Comparison of ENCODE assay signal across 36 cellular contexts in the genomic region with DNA sequence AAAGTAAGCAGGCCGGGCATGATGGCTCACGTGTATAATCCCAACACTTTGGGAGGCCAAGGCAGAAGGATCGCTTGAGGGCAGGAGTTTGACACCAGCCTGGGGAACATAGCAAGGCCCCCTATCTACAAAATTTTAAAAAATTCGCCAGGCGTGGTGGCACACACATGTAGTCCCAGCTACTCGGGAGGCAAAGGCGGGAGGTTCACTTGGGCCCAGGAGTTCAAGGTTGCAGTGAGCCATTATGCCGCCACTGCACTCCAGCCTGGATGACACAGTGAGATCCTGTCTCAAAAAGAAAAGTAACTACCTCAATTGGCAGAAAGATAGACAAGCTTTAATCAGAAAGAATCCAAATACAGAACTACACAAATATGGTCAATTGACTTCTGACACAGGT.
"Had no signal": no experiment of that assay in that cellular context is flagged by ENCODE, and none has a peak within 500 bp of the region (broad histone marks: within the 10 kb centered on the region; RNA-seq: fewer than 3 reads in every experiment).

No MANE protein-coding gene starts in this region.

- H3K4me3 ChIP-seq: ascending aorta, cardiac muscle cell had no signal

- H3K27ac Mint-ChIP-seq: activated B cell treated with CpG ODN at 0.5 μM for 24 hours; activated CD4-positive, alpha-beta memory T cell treated with anti-CD3 and anti-CD28 coated beads, Interleukin-2, amount 10 ng/mL, durations not matched to agents 7 days and 5 days; activated CD4-positive, alpha-beta T cell treated with anti-CD3 and anti-CD28 coated beads for 36 hours; activated CD4-positive, alpha-beta T cell treated with anti-CD3 and anti-CD28 coated beads, Interleukin-2, amount 10 ng/mL, durations not matched to agents 7 days and 5 days; activated CD8-positive, alpha-beta memory T cell treated with anti-CD3 and anti-CD28 coated beads, Interleukin-2, amount 10 ng/mL, durations not matched to agents 7 days and 5 days; activated CD8-positive, alpha-beta T cell treated with anti-CD3 and anti-CD28 coated beads, Interleukin-2, amount 10 ng/mL, durations not matched to agents 7 days and 5 days; activated naive CD4-positive, alpha-beta T cell treated with anti-CD3 and anti-CD28 coated beads, Interleukin-2, amount 10 ng/mL, durations not matched to agents 7 days and 5 days; activated naive CD4-positive, alpha-beta T cell treated with anti-CD3 and anti-CD28 coated beads, Interleukin-2, amount 50 U/mL, for 24 hours; activated naive CD8-positive, alpha-beta T cell; activated naive CD8-positive, alpha-beta T cell treated with anti-CD3 and anti-CD28 coated beads, Interleukin-2, amount 10 ng/mL, durations not matched to agents 7 days and 5 days; activated naive CD8-positive, alpha-beta T cell treated with anti-CD3 and anti-CD28 coated beads, Interleukin-2, amount 50 U/mL, for 24 hours; activated T-cell treated with anti-CD3 and anti-CD28 coated beads, Interleukin-2, amount 50 U/mL, for 24 hours; activated T-helper 2 cell treated with anti-CD3 and anti-CD28 coated beads, Interferon-gamma antibody, Interleukin-2, Interleukin-4, amounts not matched to agents 10 μg/mL and 5 μg/mL and 100 μg/mL, durations not matched to agents 14 hours and 24 hours and 36 hours; brain; T-helper 1 cell treated with Interleukin-12 subunit alpha and Interleukin-12 subunit beta and Interleukin-4 antibody, amounts not matched to agents 30 μg/mL and 1 μg/mL, for 36 hours; T-helper 2 cell treated with Interferon-gamma antibody and Interleukin-4, amounts not matched to agents 5 μg/mL and 100 μg/mL, for 36 hours had no signal

- H3K9me3 ChIP-seq: ascending aorta had no signal

- H3K9me3 Mint-ChIP-seq: activated CD4-positive, alpha-beta memory T cell treated with anti-CD3 and anti-CD28 coated beads, Interleukin-2, amount 10 ng/mL, durations not matched to agents 7 days and 5 days; activated CD4-positive, alpha-beta T cell treated with anti-CD3 and anti-CD28 coated beads, Interleukin-2, amount 10 ng/mL, durations not matched to agents 7 days and 5 days; activated naive CD4-positive, alpha-beta T cell treated with anti-CD3 and anti-CD28 coated beads, Interleukin-2, amount 10 ng/mL, durations not matched to agents 7 days and 5 days; activated naive CD4-positive, alpha-beta T cell treated with anti-CD3 and anti-CD28 coated beads, Interleukin-2, amount 50 U/mL, for 24 hours; activated T-helper 2 cell treated with anti-CD3 and anti-CD28 coated beads, Interferon-gamma antibody, Interleukin-2, Interleukin-4, amounts not matched to agents 10 μg/mL and 5 μg/mL and 100 μg/mL, durations not matched to agents 14 hours and 24 hours and 36 hours; central memory CD8-positive, alpha-beta T cell; T-helper 1 cell treated with Interleukin-12 subunit alpha and Interleukin-12 subunit beta and Interleukin-4 antibody, amounts not matched to agents 30 μg/mL and 1 μg/mL, for 36 hours; T-helper 2 cell treated with Interferon-gamma antibody and Interleukin-4, amounts not matched to agents 5 μg/mL and 100 μg/mL, for 36 hours had no signal

- DNase-seq: activated B cell treated with CpG ODN at 0.5 μM for 24 hours; activated CD4-positive, alpha-beta memory T cell treated with anti-CD3 and anti-CD28 coated beads, Interleukin-2, amount 10 ng/mL, durations not matched to agents 7 days and 5 days; activated CD4-positive, alpha-beta T cell treated with anti-CD3 and anti-CD28 coated beads for 1 hour; activated CD4-positive, alpha-beta T cell treated with anti-CD3 and anti-CD28 coated beads for 36 hours; activated CD4-positive, alpha-beta T cell treated with anti-CD3 and anti-CD28 coated beads for 48 hours; activated CD4-positive, alpha-beta T cell treated with anti-CD3 and anti-CD28 coated beads, Interleukin-2, amount 10 ng/mL, durations not matched to agents 7 days and 5 days; activated CD4-positive, alpha-beta T cell treated with anti-CD3 and anti-CD28 coated beads, Interleukin-2, amount 50 U/mL, for 48 hours; activated CD8-positive, alpha-beta memory T cell treated with anti-CD3 and anti-CD28 coated beads for 24 hours; activated CD8-positive, alpha-beta memory T cell treated with anti-CD3 and anti-CD28 coated beads, Interleukin-2, amount 10 ng/mL, durations not matched to agents 7 days and 5 days; activated CD8-positive, alpha-beta memory T cell treated with anti-CD3 and anti-CD28 coated beads, Interleukin-2, amount 50 U/mL, for 48 hours; activated CD8-positive, alpha-beta T cell treated with anti-CD3 and anti-CD28 coated beads, Interleukin-2, amount 10 ng/mL, durations not matched to agents 7 days and 5 days; activated effector memory CD4-positive, alpha-beta T cell treated with Interleukin-2 at 50 U/mL for 16 hours; activated gamma-delta T cell; activated naive CD4-positive, alpha-beta T cell treated with anti-CD3 and anti-CD28 coated beads, Interleukin-2, amount 10 ng/mL, durations not matched to agents 7 days and 5 days; activated naive CD4-positive, alpha-beta T cell treated with Interleukin-2 at 50 U/mL for 16 hours; activated naive CD8-positive, alpha-beta T cell treated with anti-CD3 and anti-CD28 coated beads, Interleukin-2, amount 10 ng/mL, durations not matched to agents 7 days and 5 days; activated naive CD8-positive, alpha-beta T cell treated with anti-CD3 and anti-CD28 coated beads, Interleukin-2, amount 50 U/mL, for 24 hours; activated T-cell treated with anti-CD3 and anti-CD28 coated beads, Interleukin-2, amount 50 U/mL, for 24 hours; activated T-cell treated with anti-CD3 and anti-CD28 coated beads, Interleukin-2, amount 50 U/mL, for 48 hours; amygdala; anterior cingulate cortex; caudate nucleus; cerebellar nuclear complex; T-helper 1 cell; T-helper 2 cell; T-helper 9 cell had no signal

- H3K4me1 Mint-ChIP-seq: activated CD4-positive, alpha-beta memory T cell treated with anti-CD3 and anti-CD28 coated beads, Interleukin-2, amount 10 ng/mL, durations not matched to agents 7 days and 5 days; activated CD4-positive, alpha-beta T cell treated with anti-CD3 and anti-CD28 coated beads for 36 hours; activated CD4-positive, alpha-beta T cell treated with anti-CD3 and anti-CD28 coated beads, Interleukin-2, amount 10 ng/mL, durations not matched to agents 7 days and 5 days; activated CD8-positive, alpha-beta memory T cell treated with anti-CD3 and anti-CD28 coated beads, Interleukin-2, amount 10 ng/mL, durations not matched to agents 7 days and 5 days; activated naive CD4-positive, alpha-beta T cell treated with anti-CD3 and anti-CD28 coated beads, Interleukin-2, amount 10 ng/mL, durations not matched to agents 7 days and 5 days; activated naive CD4-positive, alpha-beta T cell treated with anti-CD3 and anti-CD28 coated beads, Interleukin-2, amount 50 U/mL, for 24 hours; activated naive CD8-positive, alpha-beta T cell treated with anti-CD3 and anti-CD28 coated beads, Interleukin-2, amount 10 ng/mL, durations not matched to agents 7 days and 5 days; activated naive CD8-positive, alpha-beta T cell treated with anti-CD3 and anti-CD28 coated beads, Interleukin-2, amount 50 U/mL, for 24 hours; central memory CD8-positive, alpha-beta T cell had no signal

- H3K4me1 ChIP-seq: ascending aorta had no signal

- H3K36me3 ChIP-seq: ascending aorta, cardiac muscle cell had no signal

- H3K36me3 Mint-ChIP-seq: activated CD8-positive, alpha-beta memory T cell treated with anti-CD3 and anti-CD28 coated beads, Interleukin-2, amount 10 ng/mL, durations not matched to agents 7 days and 5 days; activated naive CD4-positive, alpha-beta T cell treated with anti-CD3 and anti-CD28 coated beads, Interleukin-2, amount 10 ng/mL, durations not matched to agents 7 days and 5 days; activated naive CD4-positive, alpha-beta T cell treated with anti-CD3 and anti-CD28 coated beads, Interleukin-2, amount 50 U/mL, for 24 hours; activated naive CD8-positive, alpha-beta T cell; activated naive CD8-positive, alpha-beta T cell treated with anti-CD3 and anti-CD28 coated beads, Interleukin-2, amount 10 ng/mL, durations not matched to agents 7 days and 5 days had no signal

- H3K4me3 Mint-ChIP-seq: activated B cell treated with CpG ODN at 0.5 μM for 24 hours; activated CD4-positive, alpha-beta memory T cell treated with anti-CD3 and anti-CD28 coated beads, Interleukin-2, amount 10 ng/mL, durations not matched to agents 7 days and 5 days; activated CD4-positive, alpha-beta T cell treated with anti-CD3 and anti-CD28 coated beads for 36 hours; activated CD4-positive, alpha-beta T cell treated with anti-CD3 and anti-CD28 coated beads, Interleukin-2, amount 10 ng/mL, durations not matched to agents 7 days and 5 days; activated CD8-positive, alpha-beta memory T cell treated with anti-CD3 and anti-CD28 coated beads, Interleukin-2, amount 10 ng/mL, durations not matched to agents 7 days and 5 days; activated CD8-positive, alpha-beta T cell treated with anti-CD3 and anti-CD28 coated beads, Interleukin-2, amount 10 ng/mL, durations not matched to agents 7 days and 5 days; activated naive CD4-positive, alpha-beta T cell treated with anti-CD3 and anti-CD28 coated beads, Interleukin-2, amount 10 ng/mL, durations not matched to agents 7 days and 5 days; activated naive CD4-positive, alpha-beta T cell treated with anti-CD3 and anti-CD28 coated beads, Interleukin-2, amount 50 U/mL, for 24 hours; activated naive CD8-positive, alpha-beta T cell; activated naive CD8-positive, alpha-beta T cell treated with anti-CD3 and anti-CD28 coated beads, Interleukin-2, amount 10 ng/mL, durations not matched to agents 7 days and 5 days; activated naive CD8-positive, alpha-beta T cell treated with anti-CD3 and anti-CD28 coated beads, Interleukin-2, amount 50 U/mL, for 24 hours; activated T-cell treated with anti-CD3 and anti-CD28 coated beads, Interleukin-2, amount 50 U/mL, for 24 hours; brain; central memory CD8-positive, alpha-beta T cell; T-helper 1 cell treated with Interleukin-12 subunit alpha and Interleukin-12 subunit beta and Interleukin-4 antibody, amounts not matched to agents 30 μg/mL and 1 μg/mL, for 36 hours; T-helper 2 cell treated with Interferon-gamma antibody and Interleukin-4, amounts not matched to agents 5 μg/mL and 100 μg/mL, for 36 hours had no signal

- FAIRE-seq: bronchial epithelial cell had no signal

- H3K27me3 Mint-ChIP-seq: activated CD4-positive, alpha-beta memory T cell treated with anti-CD3 and anti-CD28 coated beads, Interleukin-2, amount 10 ng/mL, durations not matched to agents 7 days and 5 days; activated CD4-positive, alpha-beta T cell treated with anti-CD3 and anti-CD28 coated beads, Interleukin-2, amount 10 ng/mL, durations not matched to agents 7 days and 5 days; activated naive CD4-positive, alpha-beta T cell treated with anti-CD3 and anti-CD28 coated beads, Interleukin-2, amount 10 ng/mL, durations not matched to agents 7 days and 5 days; activated naive CD8-positive, alpha-beta T cell treated with anti-CD3 and anti-CD28 coated beads, Interleukin-2, amount 10 ng/mL, durations not matched to agents 7 days and 5 days; activated T-cell treated with anti-CD3 and anti-CD28 coated beads, Interleukin-2, amount 50 U/mL, for 24 hours; brain had no signal

- H3K27ac ChIP-seq: ascending aorta, cardiac muscle cell had no signal

- H3K27me3 ChIP-seq: ascending aorta, cardiac muscle cell had no signal

- ATAC-seq: activated CD4-positive, alpha-beta T cell treated with anti-CD3 and anti-CD28 coated beads for 36 hours; activated CD8-positive, alpha-beta memory T cell treated with anti-CD3 and anti-CD28 coated beads, Interleukin-2, amount 10 ng/mL, durations not matched to agents 7 days and 5 days; activated CD8-positive, alpha-beta T cell treated with anti-CD3 and anti-CD28 coated beads, Interleukin-2, amount 10 ng/mL, durations not matched to agents 7 days and 5 days; activated naive CD8-positive, alpha-beta T cell treated with anti-CD3 and anti-CD28 coated beads, Interleukin-2, amount 50 U/mL, for 24 hours had no signal
